ENCODE assay signal across 24 cellular contexts in the genomic region with DNA sequence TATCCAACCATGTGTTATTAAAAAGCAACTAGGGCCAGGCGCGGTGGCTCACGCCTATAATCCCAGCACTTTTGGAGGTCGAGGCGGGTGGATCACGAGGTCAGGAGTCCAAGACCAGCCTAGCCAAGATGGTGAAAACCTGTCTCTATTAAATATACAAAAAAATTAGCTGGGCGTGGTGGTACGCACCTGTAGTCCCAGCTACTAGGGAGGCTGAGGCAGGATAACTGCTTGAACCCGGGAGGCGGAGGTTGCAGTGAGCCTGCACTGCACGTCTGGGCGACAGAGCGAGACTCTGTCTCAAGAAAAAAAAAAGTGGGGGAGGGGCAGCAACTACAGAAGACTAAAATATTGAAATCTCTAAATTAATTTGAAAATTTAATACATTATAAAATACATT.
"Had no signal": no experiment of that assay in that cellular context is flagged by ENCODE, and none has a peak within 500 bp of the region (broad histone marks: within the 10 kb centered on the region; RNA-seq: fewer than 3 reads in every experiment).

No MANE protein-coding gene starts in this region.

- H3K4me3 ChIP-seq: coronary artery, dorsolateral prefrontal cortex, heart left ventricle had no signal

- H3K27me3 ChIP-seq: brain microvascular endothelial cell, dorsolateral prefrontal cortex, heart left ventricle had no signal

- H3K4me3 Mint-ChIP-seq: activated CD4-positive, alpha-beta memory T cell treated with anti-CD3 and anti-CD28 coated beads for 36 hours; activated CD4-positive, alpha-beta T cell treated with anti-CD3 and anti-CD28 coated beads for 36 hours; activated CD4-positive, alpha-beta T cell treated with anti-CD3 and anti-CD28 coated beads, Interleukin-2, amount 10 ng/mL, durations not matched to agents 24 days and 14 days; activated CD8-positive, alpha-beta T cell treated with anti-CD3 and anti-CD28 coated beads, Interleukin-2, amount 10 ng/mL, durations not matched to agents 7 days and 5 days; activated naive CD8-positive, alpha-beta T cell; activated T-cell treated with anti-CD3 and anti-CD28 coated beads, Interleukin-2, amount 50 U/mL, for 24 hours; activated T-cell treated with anti-CD3 and anti-CD28 coated beads, Interleukin-2, amount 50 U/mL, for 72 hours; central memory CD8-positive, alpha-beta T cell; dendritic cell treated with granulocyte-macrophage colony-stimulating factor and Interleukin-4, amounts not matched to agents 40 ng/mL and 50 ng/mL, for 4 days; endodermal cell had no signal

- H3K27me3 Mint-ChIP-seq: activated CD4-positive, alpha-beta memory T cell treated with anti-CD3 and anti-CD28 coated beads for 36 hours; activated CD4-positive, alpha-beta T cell treated with anti-CD3 and anti-CD28 coated beads for 36 hours; activated CD4-positive, alpha-beta T cell treated with anti-CD3 and anti-CD28 coated beads, Interleukin-2, amount 10 ng/mL, durations not matched to agents 24 days and 14 days; activated naive CD8-positive, alpha-beta T cell; activated T-cell treated with anti-CD3 and anti-CD28 coated beads, Interleukin-2, amount 50 U/mL, for 24 hours; central memory CD8-positive, alpha-beta T cell; dendritic cell treated with granulocyte-macrophage colony-stimulating factor and Interleukin-4, amounts not matched to agents 40 ng/mL and 50 ng/mL, for 4 days had no signal

- H3K9me3 ChIP-seq: heart left ventricle had no signal

- DNase-seq: activated CD4-positive, alpha-beta memory T cell treated with anti-CD3 and anti-CD28 coated beads for 36 hours; activated CD4-positive, CD25-positive, alpha-beta regulatory T cell; activated CD4-positive, CD25-positive, alpha-beta regulatory T cell treated with anti-CD3 and anti-CD28 coated beads, Interleukin-2, amount 50 U/mL, for 72 hours; activated CD8-positive, alpha-beta memory T cell treated with anti-CD3 and anti-CD28 coated beads, Interleukin-2, amount 50 U/mL, for 48 hours; activated CD8-positive, alpha-beta T cell treated with anti-CD3 and anti-CD28 coated beads, Interleukin-2, amount 10 ng/mL, durations not matched to agents 7 days and 5 days; activated gamma-delta T cell; activated naive CD4-positive, alpha-beta T cell treated with anti-CD3 and anti-CD28 coated beads, Interleukin-2, amount 50 U/mL, for 16 hours; activated naive CD4-positive, alpha-beta T cell treated with Interleukin-2 at 50 U/mL for 16 hours; activated T-cell treated with anti-CD3 and anti-CD28 coated beads for 4 hours; activated T-cell treated with anti-CD3 and anti-CD28 coated beads, Interleukin-2, amount 50 U/mL, for 24 hours; amniotic stem cell; effector memory CD4-positive, alpha-beta T cell; endodermal cell; heart left ventricle had no signal

- H3K27ac Mint-ChIP-seq: activated CD4-positive, alpha-beta memory T cell treated with anti-CD3 and anti-CD28 coated beads for 36 hours; activated CD8-positive, alpha-beta T cell treated with anti-CD3 and anti-CD28 coated beads, Interleukin-2, amount 10 ng/mL, durations not matched to agents 7 days and 5 days; dendritic cell treated with granulocyte-macrophage colony-stimulating factor and Interleukin-4, amounts not matched to agents 40 ng/mL and 50 ng/mL, for 4 days had no signal

- H3K9me3 Mint-ChIP-seq: activated CD4-positive, alpha-beta memory T cell treated with anti-CD3 and anti-CD28 coated beads for 36 hours; activated CD4-positive, alpha-beta T cell treated with anti-CD3 and anti-CD28 coated beads, Interleukin-2, amount 10 ng/mL, durations not matched to agents 24 days and 14 days; activated T-cell treated with anti-CD3 and anti-CD28 coated beads, Interleukin-2, amount 50 U/mL, for 24 hours; activated T-cell treated with anti-CD3 and anti-CD28 coated beads, Interleukin-2, amount 50 U/mL, for 72 hours; central memory CD8-positive, alpha-beta T cell; dendritic cell treated with granulocyte-macrophage colony-stimulating factor and Interleukin-4, amounts not matched to agents 40 ng/mL and 50 ng/mL, for 4 days; endodermal cell had no signal

- H3K4me1 Mint-ChIP-seq: endodermal cell had no signal

- ATAC-seq: activated T-cell treated with anti-CD3 and anti-CD28 coated beads, Interleukin-2, amount 50 U/mL, for 72 hours; esophagus mucosa; heart left ventricle had no signal

- H3K27ac ChIP-seq: coronary artery, heart left ventricle had no signal
